In genomic region chr3:80496452-80496851, GRCh38 we compare ENCODE assay signal across 18 cellular contexts.
"Had no signal": no experiment of that assay in that cellular context is flagged by ENCODE, and none has a peak within 500 bp of the region (broad histone marks: within the 10 kb centered on the region; RNA-seq: fewer than 3 reads in every experiment).

No MANE protein-coding gene starts in this region.

- DNase-seq: KBM-7, NCI-H1092, NCI-H1105 treated with DMSO at 0.1 percent for 48 hours, NCI-H1417 treated with DMSO at 0.1 percent for 48 hours, NCI-H146, NCI-H1694 treated with DMSO at 0.1 percent for 48 hours, NCI-H1930, NCI-H2081, NCI-H2107, NCI-H2227 treated with DMSO at 0.1 percent for 48 hours, NCI-H524, NCI-H526 treated with DMSO at 0.1 percent for 48 hours, NCI-H774, RPMI8226, SHP77, SK-N-SH, SW 1271 had no signal

- H3K4me2 ChIP-seq: SK-N-SH had no signal

- H3K9me3 ChIP-seq: SK-N-SH had no signal

- FAIRE-seq: RCC 7860 had no signal

- H3K9ac ChIP-seq: SK-N-SH had no signal
